In genomic region chr14:99136047-99136400, GRCh38 we compare ENCODE assay signal across 1 cellular context.
TF ChIP-seq lines count a peak whose summit lies in the region.

No MANE protein-coding gene starts in this region.

TF ChIP-seq in H1, 55 proteins besides CTCF, POLR2A, EP300 and RAD21 (continued from another document):
- TF ChIP-seq GTF2F1 (IDR thresholded peaks at IDR 0.05; ENCODE audit: borderline replicate concordance, low read depth, low read length) (no peak), SIX5 (IDR thresholded peaks at IDR 0.05; ENCODE audit: low read depth, low read length) (no peak), NANOG (IDR thresholded peaks at IDR 0.05; ENCODE audit: insufficient read depth, low read depth, low read length, poor library complexity, severe bottlenecking) (no peak), CHD1 (IDR thresholded peaks at IDR 0.05; ENCODE audit: low read depth, low read length) (no peak), TAF7 (optimal IDR thresholded peaks at IDR 0.05; ENCODE audit: borderline replicate concordance, low read depth, low read length) (no peak), HDAC2 (IDR thresholded peaks at IDR 0.05; ENCODE audit: borderline replicate concordance in 1 of 2, low read depth in 2 of 2, low read length in 2 of 2) (no peak)
TF ChIP-seq in H1: peak in this region for 0.
